ENCODE assay signal across 8 cellular contexts in the genomic region with DNA sequence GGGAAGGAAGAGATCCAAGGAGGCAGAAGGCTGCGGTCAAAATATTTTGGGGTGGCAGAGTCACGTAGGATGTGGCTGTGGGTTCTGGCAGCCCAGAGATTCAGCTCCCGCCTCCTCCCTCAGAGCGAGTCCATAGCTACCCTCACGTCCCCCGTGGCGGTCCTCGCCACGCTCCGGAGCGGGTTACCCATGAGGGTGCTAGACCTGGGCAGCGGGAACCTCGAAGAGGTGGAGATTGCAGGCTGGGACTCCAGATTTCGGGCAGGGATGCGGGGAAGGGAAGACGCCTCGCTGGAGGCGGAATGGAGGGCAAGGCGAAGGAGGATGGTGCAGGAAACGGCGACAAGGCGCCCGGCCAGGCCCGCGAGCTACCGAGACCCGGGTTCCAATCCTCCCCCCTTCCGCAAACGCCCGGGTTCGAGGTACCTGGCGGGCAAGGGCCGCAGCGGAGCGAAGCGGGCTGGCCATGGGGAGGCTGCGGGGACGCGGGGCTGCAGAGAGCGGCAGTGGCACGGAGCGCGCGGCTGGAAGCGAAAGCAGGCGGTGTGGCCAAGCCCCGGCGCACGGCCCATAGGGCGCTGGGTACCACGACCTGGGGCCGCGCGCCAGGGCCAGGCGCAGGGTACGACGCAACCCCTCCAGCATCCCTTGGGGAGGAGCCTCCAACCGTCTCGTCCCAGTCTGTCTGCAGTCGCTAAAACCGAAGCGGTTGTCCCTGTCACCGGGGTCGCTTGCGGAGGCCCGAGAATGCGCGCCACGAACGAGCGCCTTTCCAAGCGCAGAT. TPM values are rescaled to one million over a fixed set of nuclear protein-coding genes. Genes with fewer than 3 reads are reported as not detected.
DNase-seq lines count a peak whose midpoint lies in the region; ATAC-seq, FAIRE-seq and TF ChIP-seq lines count a peak whose summit lies in the region.

No MANE protein-coding gene starts in this region.

- peaks cover 0 to 18% (median 15%) of the 10 kb centered on the region in 4 experiments; a peak in 4 of 7 replicates for H3K4me1 ChIP-seq in H1 (replicated peaks in 1 of 4; ENCODE audit: control insufficient read depth in 3 of 4, insufficient read depth in 4 of 4, low read length in 3 of 4)
- H3K4me1 ChIP-seq in mesenchymal stem cell (ENCODE audit: control insufficient read depth, insufficient read depth, low read depth, low read length): peaks cover 8% of the 10 kb centered on the region
- peaks cover 16 to 22% (median 20%) of the 10 kb centered on the region in 4 donors for H3K4me1 ChIP-seq in stomach

- peak in 1 of 2 experiments; percentile 75; a peak in 2 of 3 replicates for TF ChIP-seq POLR2A in H1 (IDR thresholded peaks at IDR 0.05; ENCODE audit: control extremely low read depth in 1 of 2, low read depth in 2 of 2, low read length in 2 of 2)
- no peak for TF ChIP-seq POLR2A in stomach (IDR thresholded peaks at IDR 0.05)

- peak overlapping the region; percentile 95 for H4K8ac ChIP-seq in H1 (ENCODE audit: extremely low read depth, insufficient read depth, low read length)
- peak overlapping the region; percentile 98 for H4K8ac ChIP-seq in mesenchymal stem cell (ENCODE audit: low read length)

- H3K4me3 ChIP-seq in H1 (ENCODE audit: extremely low read depth in 1 of 4, insufficient read depth in 2 of 4, low read depth in 3 of 4, low read length in 4 of 4): peak overlapping the region; percentile 43 to 71 (median 62)
- peak overlapping the region; percentile 59 to 88 for H3K4me3 ChIP-seq in mesenchymal stem cell (ENCODE audit: insufficient read depth in 1 of 2, low read depth in 1 of 2, low read length in 2 of 2)
- peak overlapping the region; percentile 48 to 79 (median 70) for H3K4me3 ChIP-seq in stomach

- no peak for FAIRE-seq in H1 (lab: Jason Lieb, UNC)

- DNase-seq in AG08395 (ENCODE audit: low spot score): peak; percentile 31
- peak; percentile 62 for DNase-seq in RPMI7951 (ENCODE audit: low read depth)
- DNase-seq in H1 (ENCODE audit: low read depth in 1 of 2, low spot score in 2 of 2): peak in 1 of 2 experiments; percentile 77
- peak; percentile 65 for DNase-seq in mesenchymal stem cell
- no peak for DNase-seq in stomach
- DNase-seq in stimulated activated naive CD4-positive, alpha-beta T cell treated with Interleukin-2 at 50 U/mL for 16 hours (lab: John Stamatoyannopoulos, UW): no peak
- DNase-seq in NCI-H128 (lab: John Stamatoyannopoulos, UW; ENCODE audit: unreplicated experiment): no peak

- peak overlapping the region; percentile 34 to 62 (median 58); a peak in 6 of 7 replicates for H3K9ac ChIP-seq in H1 (replicated peaks in 1 of 4; ENCODE audit: extremely low read depth in 1 of 4, low read depth in 3 of 4, low read length in 3 of 4)
- peak overlapping the region; percentile 84 for H3K9ac ChIP-seq in mesenchymal stem cell (ENCODE audit: low read length)

- H3K56ac ChIP-seq in H1 (replicated peaks; ENCODE audit: insufficient read length, low read depth, low read length): peak overlapping the region; percentile 92

- H2BK20ac ChIP-seq in H1 (ENCODE audit: low read length): peak overlapping the region; percentile 72; the same call in 1 of the 2 replicates

- H3K27me3 ChIP-seq in H1 (replicated peaks in 1 of 4; ENCODE audit: control insufficient read depth in 3 of 4, extremely low read depth in 1 of 4, insufficient read depth in 3 of 4, low read length in 3 of 4) (no peaks in the 10 kb centered on the region), mesenchymal stem cell (ENCODE audit: control insufficient read depth in 1 of 2, insufficient read depth in 1 of 2, low read length in 2 of 2) (no peaks in the 10 kb centered on the region), stomach (peaks cover 0 to 33% (median 11%) of the 10 kb centered on the region in 3 donors)

- H2BK5ac ChIP-seq in H1 (ENCODE audit: low read depth, low read length) (peak overlapping the region; percentile 75; the same call in 1 of the 2 replicates), mesenchymal stem cell (ENCODE audit: low read depth, low read length, poor library complexity, severe bottlenecking) (no peak overlapping the region)

- H2BK120ac ChIP-seq in H1 (replicated peaks; ENCODE audit: low read depth, low read length) (peak overlapping the region; percentile 49), mesenchymal stem cell (ENCODE audit: low read depth, low read length) (peak overlapping the region; percentile 80)

- no peak overlapping the region for H3K27ac ChIP-seq in H1 (ENCODE audit: low read depth, low read length)
- H3K27ac ChIP-seq in mesenchymal stem cell (ENCODE audit: low read length, poor library complexity, severe bottlenecking): no peak overlapping the region
- H3K27ac ChIP-seq in stomach: peak overlapping the region in 4 of 5 donors; percentile 52 to 78 (median 60)

- H3K9me3 ChIP-seq in H1 (ENCODE audit: insufficient read depth in 2 of 2, low read depth in 1 of 2, low read length in 1 of 2) (no peaks in the 10 kb centered on the region), mesenchymal stem cell (ENCODE audit: control insufficient read depth, low read length) (no peaks in the 10 kb centered on the region), stomach (no peaks in the 10 kb centered on the region)

- CTCF ChIA-PET in H1 (lab: Charles Lee; ENCODE audit: partially characterized antibody): no interaction called here

- TF ChIP-seq EP300 in H1 (IDR thresholded peaks at IDR 0.05; ENCODE audit: borderline replicate concordance in 1 of 2, low read depth in 2 of 2, low read length in 2 of 2): no peak
- no peak for TF ChIP-seq EP300 in stomach (IDR thresholded peaks at IDR 0.05)

- no peak overlapping the region for H3K14ac ChIP-seq in H1 (ENCODE audit: insufficient read length)
- H3K14ac ChIP-seq in mesenchymal stem cell (ENCODE audit: low read length in 2 of 2): peak overlapping the region in 1 of 2 experiments; percentile 93

- H3K36me3 ChIP-seq in H1 (ENCODE audit: control insufficient read depth in 2 of 4, insufficient read depth in 4 of 4, low read length in 3 of 4): peaks cover 0 to 18% (median 0%) of the 10 kb centered on the region in 4 experiments; a peak in 1 of 8 replicates
- peaks cover 0 to 7% of the 10 kb centered on the region in 2 experiments for H3K36me3 ChIP-seq in mesenchymal stem cell (ENCODE audit: control insufficient read depth in 1 of 2, insufficient read depth in 2 of 2, low read depth in 1 of 2, low read length in 2 of 2)
- no peaks in the 10 kb centered on the region for H3K36me3 ChIP-seq in stomach

- peaks cover 19% of the 10 kb centered on the region for H3K23me2 ChIP-seq in H1 (ENCODE audit: low read depth, low read length)

- H2AK5ac ChIP-seq in H1 (ENCODE audit: low read depth, low read length): no peak overlapping the region
- H2AK5ac ChIP-seq in mesenchymal stem cell (ENCODE audit: low read length, severe bottlenecking): no peak overlapping the region

- peaks cover 3 to 8% of the 10 kb centered on the region in 2 experiments for H4K20me1 ChIP-seq in H1 (replicated peaks in 1 of 2; ENCODE audit: control insufficient read depth in 1 of 2, insufficient read depth in 2 of 2, low read length in 2 of 2)

- H3K23ac ChIP-seq in H1 (ENCODE audit: insufficient read length): no peak overlapping the region
- H3K23ac ChIP-seq in mesenchymal stem cell (ENCODE audit: low read length in 2 of 2): peak overlapping the region; percentile 24 to 86

- peaks cover 0 to 64% of the 10 kb centered on the region in 2 experiments; a peak in 2 of 4 replicates for H3K79me2 ChIP-seq in H1 (ENCODE audit: control insufficient read depth in 1 of 2, insufficient read depth in 2 of 2, low read length in 2 of 2)

- POLR2A ChIA-PET in H1 (lab: Charles Lee; ENCODE audit: partially characterized antibody): interaction anchor here (0.9 to 6.9 kb wide), 8 partner anchors 10 to 45 kb away, joined by 3 to 40 read pairs (median 4); a partner anchor contains a TSS

- H4K5ac ChIP-seq in H1 (ENCODE audit: insufficient read length, low read depth, low read length): peak overlapping the region; percentile 13

- peak overlapping the region; percentile 70 to 77 for H3K4me2 ChIP-seq in H1 (ENCODE audit: insufficient read depth in 1 of 2, low read depth in 2 of 2, low read length in 2 of 2)
- H3K4me2 ChIP-seq in mesenchymal stem cell (ENCODE audit: low read length, poor library complexity, severe bottlenecking): peak overlapping the region; percentile 91

- peak overlapping the region; percentile 50; the same call in 1 of the 2 replicates for H2BK12ac ChIP-seq in H1 (ENCODE audit: low read depth, low read length)
- peak overlapping the region; percentile 37 to 75 for H2BK12ac ChIP-seq in mesenchymal stem cell (ENCODE audit: low read length in 2 of 2)

- peak overlapping the region; percentile 51 for H4K91ac ChIP-seq in H1 (replicated peaks; ENCODE audit: insufficient read length, low read length)
- peak overlapping the region; percentile 96 for H4K91ac ChIP-seq in mesenchymal stem cell (ENCODE audit: low read length)

- intact Hi-C loops in stomach (cut with DNase I; ENCODE audit: low total_unique reads): no loop called here

- ATAC-seq in GM19395 (IDR thresholded peaks at IDR 0.05; ENCODE audit: unreplicated experiment): peak; percentile 45

- WGBS in H1 (ENCODE audit: extremely low coverage in 1 of 2, insufficient coverage in 1 of 2, insufficient read length in 1 of 2, insufficient replicate concordance in 2 of 2, low coverage in 1 of 2, low lambda C conversion rate in 2 of 2, missing lambda C conversion rate in 1 of 2), 2 experiments: 4% methylated on average over 66 of the region's 72 CpGs; no CpG with 5 or more reads in 1 of the 2 experiments
- 13% methylated on average over 72 of the region's 72 CpGs for WGBS in mesenchymal stem cell
- WGBS in stomach, 5 donors: 2 to 4% (median 3%) methylated on average over 57 to 72 of the region's 72 CpGs

- H2AFZ ChIP-seq in H1 (ENCODE audit: low read length) (peak overlapping the region; percentile 3; the same call in 1 of the 2 replicates), mesenchymal stem cell (ENCODE audit: low read depth, low read length) (peak overlapping the region; percentile 36)

- H3K18ac ChIP-seq in H1 (ENCODE audit: extremely low read depth, low read length) (peak overlapping the region; percentile 90), mesenchymal stem cell (ENCODE audit: low read depth in 1 of 2, low read length in 2 of 2) (peak overlapping the region; percentile 81 to 96)

- H2BK15ac ChIP-seq in H1 (ENCODE audit: low read length): 0 out of 2 replicates have a peak overlapping the region, but pooled peaks have one; percentile 61
- H2BK15ac ChIP-seq in mesenchymal stem cell (ENCODE audit: low read depth, poor library complexity, severe bottlenecking): peak overlapping the region; percentile 63

- peaks cover 2% of the 10 kb centered on the region; the same call in 1 of the 2 replicates for H3K79me1 ChIP-seq in H1 (ENCODE audit: low read depth, low read length)
- peaks cover 36% of the 10 kb centered on the region for H3K79me1 ChIP-seq in mesenchymal stem cell (replicated peaks; ENCODE audit: low read length, poor library complexity, severe bottlenecking)

- TF ChIP-seq RAD21 in H1 (IDR thresholded peaks at IDR 0.05 in 1 of 2, conservative IDR thresholded peaks at IDR 0.05 in 1 of 2; ENCODE audit: low read depth in 2 of 2, low read length in 2 of 2): no peak

- H3K4ac ChIP-seq in H1 (replicated peaks; ENCODE audit: insufficient read length, low read depth, low read length) (peak overlapping the region; percentile 60), mesenchymal stem cell (ENCODE audit: low read depth in 1 of 2, low read length in 2 of 2) (peak overlapping the region; percentile 75 to 95)

- TF ChIP-seq CTCF in H1 (IDR thresholded peaks at IDR 0.05; ENCODE audit: control extremely low read depth in 1 of 3, insufficient read depth in 1 of 3, low read depth in 1 of 3, low read length in 3 of 3) (no peak), stomach (IDR thresholded peaks at IDR 0.05) (no peak)

RNA-seq across cellular contexts. Expression of a gene that starts 46.2 kb away (rescaled TPM):
- total RNA-seq in RPMI7951 (2014; rRNA removed; shearing (Covaris generic)): 85.7 and 108 TPM in 2 replicates
- total RNA-seq in H1 (2021; fragmentation: NEBNext Ultra II Directional; extraction: Animal tissue kit (Norgen Biotek cat#: 25700)): 256 and 263 TPM in 2 replicates
- polyA plus RNA-seq in H1 (2011; rRNA removed): 16.0 and 19.7 TPM in 2 replicates
- polyA plus RNA-seq in H1 (2011; cell fraction: cytosol; rRNA removed): 23.2 TPM
- polyA plus RNA-seq in H1 (2011; cell fraction: nucleus; rRNA removed): 32.6 TPM
- 67.2 to 119 TPM (median 97.2 TPM) in 4 replicates for polyA plus RNA-seq in H1 (2012, experiment 1 of 2)
- polyA plus RNA-seq in H1 (2012, experiment 2 of 2): 9.2 TPM
- 131 TPM for polyA plus RNA-seq in H1 (2013, experiment 1 of 2)
- polyA plus RNA-seq in H1 (2013, experiment 2 of 2): 113 TPM
- polyA minus RNA-seq in H1 (2011; rRNA and poly(A)+ RNA removed): 84.4 and 126 TPM in 2 replicates
- polyA minus RNA-seq in H1 (2011; cell fraction: cytosol; rRNA and poly(A)+ RNA removed): 64.7 TPM
- polyA minus RNA-seq in H1 (2011; cell fraction: nucleus; rRNA and poly(A)+ RNA removed): 186 TPM
- polyA plus RNA-seq in mesenchymal stem cell (2013, experiment 1 of 2): 65.2 TPM
- 68.3 TPM for polyA plus RNA-seq in mesenchymal stem cell (2013, experiment 2 of 2)
- 10 to 100 TPM in 3 of 5 donors, 1 to 10 TPM in 2; 7.0 to 33.0 (median 12.1) TPM for total RNA-seq in stomach
- polyA plus RNA-seq in stomach: 1 to 10 TPM; 1.3 to 7.5 (median 4.4) TPM

Comparison
In these comparisons a context has a peak if more than half of its experiments do, and no peak if none do; other contexts are left out.
1. DNase-seq: peak in AG08395 (single experiment), RPMI7951 (single experiment) and mesenchymal stem cell (single experiment); none in stomach (single experiment), stimulated activated naive CD4-positive, alpha-beta T cell treated with Interleukin-2 at 50 U/mL for 16 hours (single experiment) and NCI-H128 (single experiment).
2. H3K27ac ChIP-seq: peak in stomach (4 of 5); none in H1 (single experiment) and mesenchymal stem cell (single experiment).
3. Peak in every context shown above with its lines, with median percentiles within 50 percentile points of each other: H3K4me3 ChIP-seq.